Comparison of ENCODE assay signal across 18 cellular contexts in genomic region chr3:182399978-182400737, GRCh38.
DNase-seq lines count a peak whose midpoint lies in the region; ATAC-seq and TF ChIP-seq lines count a peak whose summit lies in the region.
"Had no signal": no experiment of that assay in that cellular context is flagged by ENCODE, and none has a peak within 500 bp of the region (broad histone marks: within the 10 kb centered on the region; RNA-seq: fewer than 3 reads in every experiment).

No MANE protein-coding gene starts in this region.

- H3K27me3 Mint-ChIP-seq in neural progenitor cell (ENCODE audit: insufficient read depth, low read depth) = no peaks in the 10 kb centered on the region
- H3K27me3 Mint-ChIP-seq in activated naive CD8-positive, alpha-beta T cell treated with anti-CD3 and anti-CD28 coated beads for 36 hours = peaks cover 4% of the 10 kb centered on the region

- TF ChIP-seq CTCF in neural progenitor cell (IDR thresholded peaks at IDR 0.05) = no peak
- no peak for TF ChIP-seq CTCF in Peyer's patch (IDR thresholded peaks at IDR 0.05)

- H3K4me2 ChIP-seq in Karpas-422 (ENCODE audit: low read depth, low read length, poor library complexity, severe bottlenecking) (no peak overlapping the region), neural progenitor cell (no peak overlapping the region)

- H3K27ac ChIP-seq in Karpas-422 (ENCODE audit: low read length) (no peak overlapping the region), neural progenitor cell (no peak overlapping the region), Peyer's patch (no peak overlapping the region)

- H2AFZ ChIP-seq in Karpas-422 (ENCODE audit: low read length) (peak overlapping the region; percentile 58; the same call in 1 of the 2 replicates), neural progenitor cell (replicated peaks) (peak overlapping the region; percentile 57)

- no peaks in the 10 kb centered on the region for H3K9me2 ChIP-seq in Karpas-422 (replicated peaks; ENCODE audit: insufficient read depth, low read length)

- H3K27me3 ChIP-seq in Karpas-422 (ENCODE audit: low read length) (no peaks in the 10 kb centered on the region), neural progenitor cell (no peaks in the 10 kb centered on the region), Peyer's patch (no peaks in the 10 kb centered on the region)

- H3K79me2 ChIP-seq in Karpas-422 (ENCODE audit: low read length) (no peaks in the 10 kb centered on the region), neural progenitor cell (ENCODE audit: low read depth) (no peaks in the 10 kb centered on the region)

- no peak overlapping the region for H3K27ac Mint-ChIP-seq in neural progenitor cell
- H3K27ac Mint-ChIP-seq in activated naive CD8-positive, alpha-beta T cell treated with anti-CD3 and anti-CD28 coated beads for 36 hours = no peak overlapping the region
- H3K27ac Mint-ChIP-seq: CD4-positive, CD25-positive, alpha-beta regulatory T cell had no signal

- no peaks in the 10 kb centered on the region for H3K9me3 ChIP-seq in Karpas-422 (ENCODE audit: low read length)
- H3K9me3 ChIP-seq in neural progenitor cell (ENCODE audit: low read depth) = no peaks in the 10 kb centered on the region
- H3K9me3 ChIP-seq in Peyer's patch = no peaks in the 10 kb centered on the region
- H3K9me3 ChIP-seq: HAP-1 had no signal

- TF ChIP-seq POLR2A in Peyer's patch (IDR thresholded peaks at IDR 0.05) = no peak

- H3K36me3 ChIP-seq in Karpas-422 (ENCODE audit: insufficient read depth, low read length) (no peaks in the 10 kb centered on the region), neural progenitor cell (no peaks in the 10 kb centered on the region), Peyer's patch (no peaks in the 10 kb centered on the region)
- H3K36me3 ChIP-seq: HAP-1 had no signal

- H3K9ac ChIP-seq in Karpas-422 (ENCODE audit: low read length) = no peak overlapping the region
- H3K9ac ChIP-seq in neural progenitor cell = no peak overlapping the region

- ATAC-seq in HG03571 (IDR thresholded peaks at IDR 0.05; ENCODE audit: unreplicated experiment) = no peak
- ATAC-seq: HepG2, K562, Right ventricle myocardium inferior had no signal

- no peak overlapping the region for H3K4me3 Mint-ChIP-seq in neural progenitor cell
- H3K4me3 Mint-ChIP-seq in activated naive CD8-positive, alpha-beta T cell treated with anti-CD3 and anti-CD28 coated beads for 36 hours = no peak overlapping the region
- H3K4me3 Mint-ChIP-seq: CD4-positive, CD25-positive, alpha-beta regulatory T cell had no signal

- H3K36me3 Mint-ChIP-seq in neural progenitor cell = no peaks in the 10 kb centered on the region
- no peaks in the 10 kb centered on the region for H3K36me3 Mint-ChIP-seq in activated naive CD8-positive, alpha-beta T cell treated with anti-CD3 and anti-CD28 coated beads for 36 hours
- H3K36me3 Mint-ChIP-seq: CD4-positive, CD25-positive, alpha-beta regulatory T cell had no signal

- H4K20me1 ChIP-seq in Karpas-422 (ENCODE audit: insufficient read depth, low read depth, low read length) (no peaks in the 10 kb centered on the region), neural progenitor cell (ENCODE audit: low read depth) (no peaks in the 10 kb centered on the region)

- H3K9me3 Mint-ChIP-seq in neural progenitor cell = peaks cover 5% of the 10 kb centered on the region
- H3K9me3 Mint-ChIP-seq in activated naive CD8-positive, alpha-beta T cell treated with anti-CD3 and anti-CD28 coated beads for 36 hours = no peaks in the 10 kb centered on the region

- H3K4me3 ChIP-seq in Karpas-422 (ENCODE audit: low read length) = no peak overlapping the region
- no peak overlapping the region for H3K4me3 ChIP-seq in neural progenitor cell
- H3K4me3 ChIP-seq in Peyer's patch = no peak overlapping the region
- H3K4me3 ChIP-seq: HAP-1, K562 had no signal

- DNase-seq in Karpas-422 = no peak
- DNase-seq in astrocyte of the hippocampus (ENCODE audit: low read depth, low spot score) = peak; percentile 30
- DNase-seq in neural progenitor cell (ENCODE audit: low spot score) = no peak
- DNase-seq in NAMALWA (ENCODE audit: low spot score) = no peak
- no peak for DNase-seq in Peyer's patch
- no peak for DNase-seq in activated naive CD8-positive, alpha-beta T cell treated with anti-CD3 and anti-CD28 coated beads for 36 hours
- DNase-seq: CD4-positive, CD25-positive, alpha-beta regulatory T cell; MM.1S; NCI-H1105; NCI-H2029 treated with DMSO at 0.1 percent for 48 hours; NCI-H226; NCI-H524; NCI-H774 had no signal

- H3K4me1 ChIP-seq in Karpas-422 (ENCODE audit: low read length) = peaks cover 9% of the 10 kb centered on the region
- peaks cover 4% of the 10 kb centered on the region for H3K4me1 ChIP-seq in neural progenitor cell
- no peaks in the 10 kb centered on the region for H3K4me1 ChIP-seq in Peyer's patch
- H3K4me1 ChIP-seq: HAP-1 had no signal

- peaks cover 11% of the 10 kb centered on the region for H3K4me1 Mint-ChIP-seq in neural progenitor cell
- no peaks in the 10 kb centered on the region for H3K4me1 Mint-ChIP-seq in activated naive CD8-positive, alpha-beta T cell treated with anti-CD3 and anti-CD28 coated beads for 36 hours
- H3K4me1 Mint-ChIP-seq: CD4-positive, CD25-positive, alpha-beta regulatory T cell had no signal

- H3F3A ChIP-seq in neural progenitor cell (ENCODE audit: low read depth) = peaks cover 4% of the 10 kb centered on the region
